ENCODE assay signal across 8 cellular contexts in genomic region chr10:32346551-32347362, GRCh38. TPM values are rescaled to one million over a fixed set of nuclear protein-coding genes. Genes with fewer than 3 reads are reported as not detected.
DNase-seq lines count a peak whose midpoint lies in the region; ATAC-seq and TF ChIP-seq lines count a peak whose summit lies in the region.

A gene with protein sequence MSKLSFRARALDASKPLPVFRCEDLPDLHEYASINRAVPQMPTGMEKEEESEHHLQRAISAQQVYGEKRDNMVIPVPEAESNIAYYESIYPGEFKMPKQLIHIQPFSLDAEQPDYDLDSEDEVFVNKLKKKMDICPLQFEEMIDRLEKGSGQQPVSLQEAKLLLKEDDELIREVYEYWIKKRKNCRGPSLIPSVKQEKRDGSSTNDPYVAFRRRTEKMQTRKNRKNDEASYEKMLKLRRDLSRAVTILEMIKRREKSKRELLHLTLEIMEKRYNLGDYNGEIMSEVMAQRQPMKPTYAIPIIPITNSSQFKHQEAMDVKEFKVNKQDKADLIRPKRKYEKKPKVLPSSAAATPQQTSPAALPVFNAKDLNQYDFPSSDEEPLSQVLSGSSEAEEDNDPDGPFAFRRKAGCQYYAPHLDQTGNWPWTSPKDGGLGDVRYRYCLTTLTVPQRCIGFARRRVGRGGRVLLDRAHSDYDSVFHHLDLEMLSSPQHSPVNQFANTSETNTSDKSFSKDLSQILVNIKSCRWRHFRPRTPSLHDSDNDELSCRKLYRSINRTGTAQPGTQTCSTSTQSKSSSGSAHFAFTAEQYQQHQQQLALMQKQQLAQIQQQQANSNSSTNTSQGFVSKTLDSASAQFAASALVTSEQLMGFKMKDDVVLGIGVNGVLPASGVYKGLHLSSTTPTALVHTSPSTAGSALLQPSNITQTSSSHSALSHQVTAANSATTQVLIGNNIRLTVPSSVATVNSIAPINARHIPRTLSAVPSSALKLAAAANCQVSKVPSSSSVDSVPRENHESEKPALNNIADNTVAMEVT (minus strand): TSS chr10:32347158. CDS start chr10:32346915, 243 bp downstream.

- DNase-seq in activated gamma-delta T cell treated with Interleukin-2 at 50 U/mL for 16 hours: peak; percentile 86
- peak; percentile 67 to 81 for DNase-seq in foreskin keratinocyte

- peak within 1 kb of the TSS; percentile 91 for H3K27ac ChIP-seq in DOHH2 (ENCODE audit: low read depth, low read length)
- peak within 1 kb of the TSS; percentile 99 for H3K27ac ChIP-seq in foreskin keratinocyte
- peak within 1 kb of the TSS; percentile 100 for H3K27ac ChIP-seq in subcutaneous abdominal adipose tissue (ENCODE audit: low read depth, low read length)

- TF ChIP-seq EP300 in Ishikawa (IDR thresholded peaks at IDR 0.05; ENCODE audit: borderline replicate concordance): no peak; the same call in 1 of the 2 replicates

- no peaks in the 10 kb centered on the region for H3K9me2 ChIP-seq in DOHH2 (replicated peaks; ENCODE audit: control insufficient read depth, low read length)

- ATAC-seq in GM21619 (IDR thresholded peaks at IDR 0.05; ENCODE audit: unreplicated experiment): peak; percentile 59
- ATAC-seq in foreskin keratinocyte: peak; percentile 70

- peaks cover 43% of the 10 kb centered on the region for H3K36me3 ChIP-seq in DOHH2 (ENCODE audit: control insufficient read depth, low read length)
- peaks cover 7% of the 10 kb centered on the region for H3K36me3 ChIP-seq in neuron (ENCODE audit: insufficient read depth, low read length)
- H3K36me3 ChIP-seq in subcutaneous abdominal adipose tissue (ENCODE audit: control insufficient read depth in 5 of 5, insufficient read depth in 5 of 5, low read length in 5 of 5): peaks cover 0 to 3% (median 0%) of the 10 kb centered on the region in 5 donors

- H3K79me2 ChIP-seq in DOHH2 (ENCODE audit: control insufficient read depth, low read length): peaks cover 82% of the 10 kb centered on the region

- H3K27me3 ChIP-seq in DOHH2 (ENCODE audit: control insufficient read depth, low read length) (no peaks in the 10 kb centered on the region), foreskin keratinocyte (no peaks in the 10 kb centered on the region), neuron (ENCODE audit: insufficient read depth, low read length) (no peaks in the 10 kb centered on the region), subcutaneous abdominal adipose tissue (ENCODE audit: control insufficient read depth in 5 of 5, insufficient read depth in 4 of 5, low read length in 5 of 5) (no peaks in the 10 kb centered on the region)

- H3K4me3 ChIP-seq in DOHH2 (ENCODE audit: low read length): peak within 1 kb of the TSS; percentile 91
- H3K4me3 ChIP-seq in neuron (ENCODE audit: low read length): peak within 1 kb of the TSS; percentile 97
- peak within 1 kb of the TSS; percentile 83 to 99 (median 98) for H3K4me3 ChIP-seq in subcutaneous abdominal adipose tissue (ENCODE audit: low read depth in 1 of 5, low read length in 5 of 5)

- no peak for TF ChIP-seq RAD21 in Ishikawa (IDR thresholded peaks at IDR 0.05; ENCODE audit: low read depth)

- TF ChIP-seq CTCF in DOHH2 (IDR thresholded peaks at IDR 0.05; ENCODE audit: low read depth, low read length, poor library complexity, severe bottlenecking) (no peak), foreskin keratinocyte (conservative IDR thresholded peaks at IDR 0.05) (no peak)

- H3K9me3 ChIP-seq in DOHH2 (ENCODE audit: control insufficient read depth, insufficient read depth, low read length): no peaks in the 10 kb centered on the region
- no peaks in the 10 kb centered on the region for H3K9me3 ChIP-seq in neuron (ENCODE audit: low read length)
- H3K9me3 ChIP-seq in subcutaneous abdominal adipose tissue (ENCODE audit: control insufficient read depth in 5 of 5, low read length in 5 of 5): no peaks in the 10 kb centered on the region

- H3K4me1 ChIP-seq in DOHH2 (ENCODE audit: control insufficient read depth, low read length): peaks cover 58% of the 10 kb centered on the region
- peaks cover 24% of the 10 kb centered on the region for H3K4me1 ChIP-seq in foreskin keratinocyte
- H3K4me1 ChIP-seq in neuron (ENCODE audit: insufficient read depth, low read length): peaks cover 16% of the 10 kb centered on the region
- H3K4me1 ChIP-seq in subcutaneous abdominal adipose tissue (ENCODE audit: control insufficient read depth in 5 of 5, insufficient read depth in 5 of 5, low read length in 5 of 5): peaks cover 3 to 75% (median 66%) of the 10 kb centered on the region in 5 donors

- TF ChIP-seq POLR2A in Raji (IDR thresholded peaks at IDR 0.05; ENCODE audit: insufficient read depth, low read depth, low read length): peak; percentile 93

- peaks cover 6% of the 10 kb centered on the region; the same call in 1 of the 2 replicates for H3F3A ChIP-seq in DOHH2 (ENCODE audit: control insufficient read depth, insufficient read depth)

- H2AFZ ChIP-seq in neuron (ENCODE audit: low read depth, low read length): peak within 1 kb of the TSS; percentile 48

- H4K20me1 ChIP-seq in DOHH2 (ENCODE audit: control insufficient read depth, insufficient read depth, low read depth, low read length): no peaks in the 10 kb centered on the region

- H3K4me2 ChIP-seq in DOHH2 (ENCODE audit: low read length): peak within 1 kb of the TSS; percentile 80

- H3K9ac ChIP-seq in subcutaneous abdominal adipose tissue (ENCODE audit: low read length in 5 of 5): peak within 1 kb of the TSS; percentile 99 to 100 (median 100)

TF ChIP-seq in Ishikawa, 13 proteins besides CTCF, POLR2A, EP300 and RAD21:
- TF ChIP-seq EGR1 (IDR thresholded peaks at IDR 0.05): peak; percentile 91
- TF ChIP-seq, protein P1, sequence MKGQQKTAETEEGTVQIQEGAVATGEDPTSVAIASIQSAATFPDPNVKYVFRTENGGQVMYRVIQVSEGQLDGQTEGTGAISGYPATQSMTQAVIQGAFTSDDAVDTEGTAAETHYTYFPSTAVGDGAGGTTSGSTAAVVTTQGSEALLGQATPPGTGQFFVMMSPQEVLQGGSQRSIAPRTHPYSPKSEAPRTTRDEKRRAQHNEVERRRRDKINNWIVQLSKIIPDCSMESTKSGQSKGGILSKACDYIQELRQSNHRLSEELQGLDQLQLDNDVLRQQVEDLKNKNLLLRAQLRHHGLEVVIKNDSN (IDR thresholded peaks at IDR 0.05): 0 out of 2 replicates have a peak, but pooled peaks have one; percentile 15
- TF ChIP-seq MAX (IDR thresholded peaks at IDR 0.05): peak; percentile 89
- no peak; the same call in 1 of the 2 replicates for TF ChIP-seq TCF12 (IDR thresholded peaks at IDR 0.05; ENCODE audit: low read depth)
- TF ChIP-seq TAF1 (IDR thresholded peaks at IDR 0.05; ENCODE audit: low read depth): peak; percentile 94
- TF ChIP-seq CEBPB (IDR thresholded peaks at IDR 0.05): no peak; the same call in 1 of the 2 replicates
- TF ChIP-seq CREB1 (IDR thresholded peaks at IDR 0.05; ENCODE audit: low read depth): no peak
- TF ChIP-seq, protein P2, sequence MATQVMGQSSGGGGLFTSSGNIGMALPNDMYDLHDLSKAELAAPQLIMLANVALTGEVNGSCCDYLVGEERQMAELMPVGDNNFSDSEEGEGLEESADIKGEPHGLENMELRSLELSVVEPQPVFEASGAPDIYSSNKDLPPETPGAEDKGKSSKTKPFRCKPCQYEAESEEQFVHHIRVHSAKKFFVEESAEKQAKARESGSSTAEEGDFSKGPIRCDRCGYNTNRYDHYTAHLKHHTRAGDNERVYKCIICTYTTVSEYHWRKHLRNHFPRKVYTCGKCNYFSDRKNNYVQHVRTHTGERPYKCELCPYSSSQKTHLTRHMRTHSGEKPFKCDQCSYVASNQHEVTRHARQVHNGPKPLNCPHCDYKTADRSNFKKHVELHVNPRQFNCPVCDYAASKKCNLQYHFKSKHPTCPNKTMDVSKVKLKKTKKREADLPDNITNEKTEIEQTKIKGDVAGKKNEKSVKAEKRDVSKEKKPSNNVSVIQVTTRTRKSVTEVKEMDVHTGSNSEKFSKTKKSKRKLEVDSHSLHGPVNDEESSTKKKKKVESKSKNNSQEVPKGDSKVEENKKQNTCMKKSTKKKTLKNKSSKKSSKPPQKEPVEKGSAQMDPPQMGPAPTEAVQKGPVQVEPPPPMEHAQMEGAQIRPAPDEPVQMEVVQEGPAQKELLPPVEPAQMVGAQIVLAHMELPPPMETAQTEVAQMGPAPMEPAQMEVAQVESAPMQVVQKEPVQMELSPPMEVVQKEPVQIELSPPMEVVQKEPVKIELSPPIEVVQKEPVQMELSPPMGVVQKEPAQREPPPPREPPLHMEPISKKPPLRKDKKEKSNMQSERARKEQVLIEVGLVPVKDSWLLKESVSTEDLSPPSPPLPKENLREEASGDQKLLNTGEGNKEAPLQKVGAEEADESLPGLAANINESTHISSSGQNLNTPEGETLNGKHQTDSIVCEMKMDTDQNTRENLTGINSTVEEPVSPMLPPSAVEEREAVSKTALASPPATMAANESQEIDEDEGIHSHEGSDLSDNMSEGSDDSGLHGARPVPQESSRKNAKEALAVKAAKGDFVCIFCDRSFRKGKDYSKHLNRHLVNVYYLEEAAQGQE (IDR thresholded peaks at IDR 0.05; ENCODE audit: low read depth): no peak
- no peak for TF ChIP-seq ZBTB7A (IDR thresholded peaks at IDR 0.05; ENCODE audit: low read depth)
- TF ChIP-seq TEAD4 (IDR thresholded peaks at IDR 0.05): peak; percentile 35
- TF ChIP-seq FOXM1 (IDR thresholded peaks at IDR 0.05; ENCODE audit: borderline replicate concordance, low read depth): no peak
- peak; percentile 90 for TF ChIP-seq YY1 (IDR thresholded peaks at IDR 0.05; ENCODE audit: low read depth)
- TF ChIP-seq NFIC (IDR thresholded peaks at IDR 0.05): no peak

RNA-seq across cellular contexts. Expression of the gene that starts here (rescaled TPM):
- 11.3 and 12.1 TPM in 2 replicates for total RNA-seq in foreskin keratinocyte
- 4.2 and 5.0 TPM in 2 replicates for polyA plus RNA-seq in foreskin keratinocyte

Comparison
In these comparisons a context has a peak if more than half of its experiments do, and no peak if none do; other contexts are left out.
1. Peak in every context shown above with its lines: DNase-seq, ATAC-seq, H3K4me3 ChIP-seq and H3K27ac ChIP-seq.